ENCODE assay signal across 9 cellular contexts in genomic region chr16:75254359-75254837, GRCh38. TPM values are rescaled to one million over a fixed set of nuclear protein-coding genes. Genes with fewer than 3 reads are reported as not detected.
DNase-seq lines count a peak whose midpoint lies in the region; ATAC-seq and TF ChIP-seq lines count a peak whose summit lies in the region.
"Had no signal": no experiment of that assay in that cellular context is flagged by ENCODE, and none has a peak within 500 bp of the region (broad histone marks: within the 10 kb centered on the region; RNA-seq: fewer than 3 reads in every experiment).

No MANE protein-coding gene starts in this region.

- no peak for TF ChIP-seq CTCF in WTC11 (IDR thresholded peaks at IDR 0.05)

- peaks cover 28% of the 10 kb centered on the region for H3K27me3 ChIP-seq in CD8-positive, alpha-beta memory T cell (ENCODE audit: insufficient read depth, low read length, poor library complexity, severe bottlenecking)

- DNase-seq in GM04504 (ENCODE audit: low read depth), result peak; percentile 93
- DNase-seq in WTC11 (ENCODE audit: low spot score), result peak; percentile 42
- peak; percentile 34 for DNase-seq in left ventricle myocardium superior
- peak; percentile 56 for DNase-seq in skeletal muscle cell (ENCODE audit: low read depth)
- DNase-seq in activated T-cell treated with anti-CD3 and anti-CD28 coated beads, Interleukin-2, amount 50 U/mL, for 48 hours, result no peak
- DNase-seq in CD8-positive, alpha-beta memory T cell, result no peak
- DNase-seq: NCI-H748 treated with DMSO at 0.1 percent for 48 hours had no signal

- no peaks in the 10 kb centered on the region for H3K4me1 ChIP-seq in CD8-positive, alpha-beta memory T cell (ENCODE audit: insufficient read depth, low read length)

- CTCF ChIA-PET in WTC11 (lab: Charles Lee), result interaction anchor here (1.1 to 7.5 kb wide), 6 partner anchors 9 to 131 kb away, joined by 4 to 92 read pairs (median 6); no protein-coding TSS in a partner anchor
- CTCF ChIA-PET in CD8-positive, alpha-beta memory T cell (lab: Charles Lee), result no interaction called here

- H3K4me3 Mint-ChIP-seq in WTC11, result peak overlapping the region; percentile 43
- no peak overlapping the region for H3K4me3 Mint-ChIP-seq in CD8-positive, alpha-beta memory T cell

- peak overlapping the region; percentile 97 for H3K27ac Mint-ChIP-seq in WTC11
- H3K27ac Mint-ChIP-seq in CD8-positive, alpha-beta memory T cell, result no peak overlapping the region

- intact Hi-C loops in left ventricle myocardium superior (cut with micrococcal nuclease), result no loop called here

- H3K9me3 ChIP-seq in CD8-positive, alpha-beta memory T cell (ENCODE audit: low read length), result no peaks in the 10 kb centered on the region

- 0 out of 2 replicates have a peak, but pooled peaks cover 3% of the 10 kb centered on the region for H3K36me3 Mint-ChIP-seq in WTC11
- no peaks in the 10 kb centered on the region for H3K36me3 Mint-ChIP-seq in CD8-positive, alpha-beta memory T cell

- no peaks in the 10 kb centered on the region for H3K9me3 Mint-ChIP-seq in WTC11
- H3K9me3 Mint-ChIP-seq in CD8-positive, alpha-beta memory T cell, result no peaks in the 10 kb centered on the region

- H3K4me3 ChIP-seq in skeletal muscle cell (ENCODE audit: low read depth, low read length), result no peak overlapping the region
- H3K4me3 ChIP-seq in CD8-positive, alpha-beta memory T cell (ENCODE audit: low read length), result no peak overlapping the region

- H3K36me3 ChIP-seq in CD8-positive, alpha-beta memory T cell (ENCODE audit: insufficient read depth, low read length), result no peaks in the 10 kb centered on the region

- peaks cover 89% of the 10 kb centered on the region for H3K4me1 Mint-ChIP-seq in WTC11
- H3K4me1 Mint-ChIP-seq in CD8-positive, alpha-beta memory T cell, result peaks cover 0 to 16% (median 7%) of the 10 kb centered on the region in 3 donors

- POLR2A ChIA-PET in WTC11 (lab: Charles Lee), result interaction anchor here (1.0 to 5.9 kb wide), 6 partner anchors 9 to 165 kb away, joined by 3 to 57 read pairs (median 8); no protein-coding TSS in a partner anchor
- POLR2A ChIA-PET in CD8-positive, alpha-beta memory T cell (lab: Charles Lee), result no interaction called here

- H3K27ac ChIP-seq in CD8-positive, alpha-beta memory T cell (ENCODE audit: low read depth, low read length), result no peak overlapping the region

- ATAC-seq in WTC11, result peak; percentile 10
- no peak for ATAC-seq in left ventricle myocardium superior
- no peak for ATAC-seq in HG02970 (IDR thresholded peaks at IDR 0.05; ENCODE audit: low FRiP score, unreplicated experiment)
- no peak for ATAC-seq in HG03159 (IDR thresholded peaks at IDR 0.05; ENCODE audit: unreplicated experiment)

- H3K27me3 Mint-ChIP-seq in WTC11 (ENCODE audit: low read depth), result no peaks in the 10 kb centered on the region
- H3K27me3 Mint-ChIP-seq in CD8-positive, alpha-beta memory T cell, result peaks cover 34 to 57% of the 10 kb centered on the region in 2 donors

TF ChIP-seq in WTC11, 78 proteins besides CTCF, POLR2A, EP300 and RAD21:
- TF ChIP-seq TP53 (CRISPR knock-in tag; IDR thresholded peaks at IDR 0.05) (0 out of 2 replicates have a peak, but pooled peaks have one; percentile 40), FOXJ3 (CRISPR knock-in tag; IDR thresholded peaks at IDR 0.05; ENCODE audit: borderline replicate concordance) (no peak), FOXP4 (CRISPR knock-in tag; IDR thresholded peaks at IDR 0.05) (0 out of 2 replicates have a peak, but pooled peaks have one; percentile 55)
TF ChIP-seq in WTC11: peak in this region for 2.

RNA-seq across cellular contexts. Expression of gene BCAR1, which starts 3.0 kb away (rescaled TPM):
- total RNA-seq in WTC11 (2021) (87.3 to 95.6 TPM (median 88.6 TPM) in 3 replicates), left ventricle myocardium superior (82.9 TPM)
- under 1 TPM; 0.88 to 0.95 TPM for total RNA-seq in CD8-positive, alpha-beta memory T cell
- polyA plus RNA-seq in CD8-positive, alpha-beta memory T cell, result not detected

RNA-seq across cellular contexts. Expression of gene CTRB1, which starts 35.6 kb away (rescaled TPM):
- 3.9 to 5.7 TPM (median 5.7 TPM) in 3 replicates for total RNA-seq in WTC11 (2021)
- not detected for total RNA-seq in left ventricle myocardium superior
- not detected for total RNA-seq in CD8-positive, alpha-beta memory T cell
- polyA plus RNA-seq in CD8-positive, alpha-beta memory T cell, result not detected

RNA-seq across cellular contexts. Expression of gene CTRB2, which starts 47.4 kb away (rescaled TPM):
- total RNA-seq in WTC11 (2021), result 5.8 to 11.8 TPM (median 6.8 TPM) in 3 replicates
- total RNA-seq in left ventricle myocardium superior, result not detected
- total RNA-seq in CD8-positive, alpha-beta memory T cell, result not detected
- not detected for polyA plus RNA-seq in CD8-positive, alpha-beta memory T cell

Comparison
In these comparisons a context has a peak if more than half of its experiments do, and no peak if none do; other contexts are left out.
1. DNase-seq: peak in GM04504 (single experiment), WTC11 (single experiment), left ventricle myocardium superior (single experiment) and skeletal muscle cell (single experiment); none in activated T-cell treated with anti-CD3 and anti-CD28 coated beads, Interleukin-2, amount 50 U/mL, for 48 hours (0 of 2) and CD8-positive, alpha-beta memory T cell (0 of 5).
2. RNA of gene BCAR1, which starts 3.0 kb away (total RNA-seq): 87.3 to 95.6 TPM in WTC11 and 82.9 TPM in left ventricle myocardium superior (single experiment); 0.88 to 0.95 TPM in CD8-positive, alpha-beta memory T cell; every median in the first group is over 10 times any median in the second.